In genomic region chr19:14004619-14005380, GRCh38 we compare ENCODE assay signal across 8 cellular contexts. TPM values are rescaled to one million over a fixed set of nuclear protein-coding genes. Genes with fewer than 3 reads are reported as not detected.
A peak's percentile ranks its signal among the peaks of the same experiment; 100 is the strongest.
DNase-seq lines count a peak whose midpoint lies in the region; ATAC-seq and TF ChIP-seq lines count a peak whose summit lies in the region.

No MANE protein-coding gene starts in this region.

- H3K27ac ChIP-seq in adrenal gland (peak overlapping the region; percentile 12 to 97 (median 95)), skin epidermis (peak overlapping the region in 20 of 21 experiments; percentile 24 to 100 (median 99))

- H3K27ac Mint-ChIP-seq in stimulated activated naive CD8-positive, alpha-beta T cell treated with anti-CD3 and anti-CD28 coated beads, Interleukin-15, Interleukin-2, amounts not matched to agents 100 ng/mL and 50 ng/mL, for 24 hours = peak overlapping the region; percentile 88

- H3K36me3 Mint-ChIP-seq in stimulated activated naive CD8-positive, alpha-beta T cell treated with anti-CD3 and anti-CD28 coated beads, Interleukin-15, Interleukin-2, amounts not matched to agents 100 ng/mL and 50 ng/mL, for 24 hours (ENCODE audit: low read depth) = peaks cover 2% of the 10 kb centered on the region

- in situ Hi-C loops in KBM-7 (cut with MboI; ENCODE audit: low pct_unique_long_range_greater_than_20kb, low sequenced_read_pairs) = no loop called here

- no peaks in the 10 kb centered on the region for H3K36me3 ChIP-seq in adrenal gland (replicated peaks in 1 of 2)

- no peaks in the 10 kb centered on the region for H3K27me3 Mint-ChIP-seq in stimulated activated naive CD8-positive, alpha-beta T cell treated with anti-CD3 and anti-CD28 coated beads, Interleukin-15, Interleukin-2, amounts not matched to agents 100 ng/mL and 50 ng/mL, for 24 hours

- TF ChIP-seq CTCF in adrenal gland (IDR thresholded peaks at IDR 0.05) = no peak

- H3K27me3 ChIP-seq in adrenal gland = no peaks in the 10 kb centered on the region

- no peaks in the 10 kb centered on the region for H3K9me3 Mint-ChIP-seq in stimulated activated naive CD8-positive, alpha-beta T cell treated with anti-CD3 and anti-CD28 coated beads, Interleukin-15, Interleukin-2, amounts not matched to agents 100 ng/mL and 50 ng/mL, for 24 hours

- H3K4me3 ChIP-seq in adrenal gland (peak overlapping the region in 1 of 4 donors; percentile 78), iPS-18c (ENCODE audit: insufficient read depth, low read depth, low read length) (0 out of 2 replicates have a peak overlapping the region, but pooled peaks have one; percentile 20), skin epidermis (peak overlapping the region in 2 of 7 experiments; percentile 79 to 83)

- peaks cover 15 to 24% of the 10 kb centered on the region in 2 donors for H3K4me1 ChIP-seq in adrenal gland (replicated peaks in 1 of 2)

- 13 to 18% (median 15%) methylated on average over 13 to 14 of the region's 14 CpGs for WGBS in adrenal gland, 4 donors

- DNase-seq in stimulated activated naive CD8-positive, alpha-beta T cell treated with anti-CD3 and anti-CD28 coated beads, Interleukin-15, Interleukin-2, amounts not matched to agents 100 U/mL and 50 U/mL, for 24 hours = no peak
- DNase-seq in adrenal gland (peak; percentile 74 to 88 (median 83)), KBM-7 (no peak), NCI-H2196 (lab: John Stamatoyannopoulos, UW; ENCODE audit: unreplicated experiment) (no peak)

- ATAC-seq in stimulated activated naive CD8-positive, alpha-beta T cell treated with anti-CD3 and anti-CD28 coated beads, Interleukin-15, Interleukin-2, amounts not matched to agents 100 U/mL and 50 U/mL, for 24 hours = no peak
- ATAC-seq in GM18505 (IDR thresholded peaks at IDR 0.05; ENCODE audit: unreplicated experiment) = no peak

- H3K9me3 ChIP-seq in adrenal gland (replicated peaks in 1 of 3) (no peaks in the 10 kb centered on the region), iPS-18c (ENCODE audit: control insufficient read depth, insufficient read depth, low read length) (no peaks in the 10 kb centered on the region)

- peak overlapping the region; percentile 87 for H3K4me3 Mint-ChIP-seq in stimulated activated naive CD8-positive, alpha-beta T cell treated with anti-CD3 and anti-CD28 coated beads, Interleukin-15, Interleukin-2, amounts not matched to agents 100 ng/mL and 50 ng/mL, for 24 hours

- TF ChIP-seq POLR2A in adrenal gland (IDR thresholded peaks at IDR 0.05) = peak in 1 of 2 donors; percentile 19
- TF ChIP-seq POLR2A in GM18505 (IDR thresholded peaks at IDR 0.05; ENCODE audit: borderline replicate concordance, extremely low read depth, insufficient read depth, insufficient read length) = no peak

- H3K4me1 Mint-ChIP-seq in stimulated activated naive CD8-positive, alpha-beta T cell treated with anti-CD3 and anti-CD28 coated beads, Interleukin-15, Interleukin-2, amounts not matched to agents 100 ng/mL and 50 ng/mL, for 24 hours (ENCODE audit: low read depth) = peaks cover 66% of the 10 kb centered on the region

- intact Hi-C loops in adrenal gland (cut with DNase I) = no loop called here

RNA-seq across cellular contexts. Expression of gene RFX1, which starts 1.3 kb away (rescaled TPM):
- 10 to 100 TPM in 3 of 8 donors, 1 to 10 TPM in 5; 5.6 to 21.4 (median 8.3) TPM for total RNA-seq in adrenal gland
- 10 to 100 TPM in 1 of 3 donors, 1 to 10 TPM in 2; 1.4 to 15.4 (median 6.8) TPM for polyA plus RNA-seq in adrenal gland

RNA-seq across cellular contexts. Expression of gene RLN3, which starts 23.1 kb away (rescaled TPM):
- not detected for total RNA-seq in adrenal gland
- not detected for polyA plus RNA-seq in adrenal gland

RNA-seq across cellular contexts. Expression of gene IL27RA, which starts 26.8 kb away (rescaled TPM):
- total RNA-seq in adrenal gland = 1 to 10 TPM; 1.2 to 5.2 (median 4.1) TPM
- 1 to 10 TPM; 1.6 to 3.6 (median 2.5) TPM for polyA plus RNA-seq in adrenal gland

RNA-seq across cellular contexts. Expression of gene DCAF15, which starts 52.5 kb away (rescaled TPM):
- total RNA-seq in adrenal gland = 10 to 100 TPM in 6 of 8 donors, 1 to 10 TPM in 2; 7.6 to 22.8 (median 12.8) TPM
- polyA plus RNA-seq in adrenal gland = 100 to 1,000 TPM in 1 of 3 donors, 10 to 100 TPM in 1, 1 to 10 TPM in 1; 6.7 to 147 (median 54.1) TPM

RNA-seq across cellular contexts. Expression of gene PALM3, which starts 57.1 kb away (rescaled TPM):
- total RNA-seq in adrenal gland = under 1 TPM in 3 of 8 donors, not detected in 5; 0.63 to 0.76 (median 0.69) TPM
- polyA plus RNA-seq in adrenal gland = 1 to 10 TPM in 1 of 3 donors, under 1 TPM in 2; 0.18 to 1.9 (median 0.27) TPM

Comparison
In these comparisons a context has a peak if more than half of its experiments do, and no peak if none do; other contexts are left out.
1. DNase-seq: peak in adrenal gland (7 of 7); none in stimulated activated naive CD8-positive, alpha-beta T cell treated with anti-CD3 and anti-CD28 coated beads, Interleukin-15, Interleukin-2, amounts not matched to agents 100 U/mL and 50 U/mL, for 24 hours (single experiment), KBM-7 (single experiment) and NCI-H2196 (single experiment).